In the genomic region with DNA sequence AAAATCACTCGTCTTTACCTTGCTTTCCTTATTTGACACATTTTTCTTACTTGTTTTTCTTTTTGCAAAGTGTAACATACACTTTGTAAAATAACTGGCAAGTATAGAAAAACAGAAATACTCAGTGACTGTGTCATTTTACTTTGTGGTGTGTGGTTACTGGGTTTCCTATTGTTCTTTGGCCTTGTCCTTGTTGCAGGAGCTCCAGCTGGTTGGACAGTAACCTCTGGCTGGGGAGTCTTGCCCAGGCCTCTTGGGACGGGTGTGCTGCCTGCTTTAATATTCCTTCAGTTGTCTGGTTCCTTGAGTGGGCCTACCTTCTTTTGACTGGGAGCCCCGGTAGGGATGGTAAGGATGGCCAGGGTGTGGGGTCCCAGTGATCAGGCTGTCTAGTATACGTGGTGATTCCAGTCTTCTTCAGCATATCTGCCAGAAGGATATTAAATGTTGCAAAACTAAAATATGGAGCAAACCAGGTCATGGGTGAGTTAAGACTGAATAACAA, we compare ENCODE assay signal across 19 cellular contexts.
"Had no signal": no experiment of that assay in that cellular context is flagged by ENCODE, and none has a peak within 500 bp of the region (broad histone marks: within the 10 kb centered on the region; RNA-seq: fewer than 3 reads in every experiment).

No MANE protein-coding gene starts in this region.

- H3K27ac Mint-ChIP-seq: activated naive CD8-positive, alpha-beta T cell; activated T-cell treated with anti-CD3 and anti-CD28 coated beads, Interleukin-2, amount 50 U/mL, for 72 hours; stimulated activated effector memory CD8-positive, alpha-beta T cell treated with anti-CD3 and anti-CD28 coated beads, Interleukin-12 subunit alpha, Interleukin-12 subunit beta, amount 100 ng/mL, for 72 hours had no signal

- ATAC-seq: activated T-cell treated with anti-CD3 and anti-CD28 coated beads, Interleukin-2, amount 50 U/mL, for 72 hours; gastroesophageal sphincter; left colon; lower lobe of right lung; stimulated activated effector memory CD8-positive, alpha-beta T cell treated with anti-CD3 and anti-CD28 coated beads, Interleukin-12 subunit alpha, Interleukin-12 subunit beta, amount 100 ng/mL, for 72 hours had no signal

- H3K9me3 Mint-ChIP-seq: activated T-cell treated with anti-CD3 and anti-CD28 coated beads, Interleukin-2, amount 50 U/mL, for 72 hours; neural crest cell; stimulated activated effector memory CD8-positive, alpha-beta T cell treated with anti-CD3 and anti-CD28 coated beads, Interleukin-12 subunit alpha, Interleukin-12 subunit beta, amount 100 ng/mL, for 72 hours had no signal

- H3K27ac ChIP-seq: breast epithelium, gastroesophageal sphincter, lower lobe of right lung, ovary, SJCRH30, tibial artery had no signal

- H3K27me3 ChIP-seq: breast epithelium, gastroesophageal sphincter, ovary, SJCRH30, tibial artery had no signal

- H3K27me3 Mint-ChIP-seq: activated naive CD8-positive, alpha-beta T cell had no signal

- DNase-seq: activated CD4-positive, alpha-beta T cell treated with anti-CD3 and anti-CD28 coated beads for 1 hour; activated CD4-positive, alpha-beta T cell treated with anti-CD3 and anti-CD28 coated beads, Interleukin-2, amount 50 U/mL, for 48 hours; activated CD8-positive, alpha-beta memory T cell treated with anti-CD3 and anti-CD28 coated beads, Interleukin-2, amount 50 U/mL, for 4 hours; activated gamma-delta T cell; activated T-cell treated with anti-CD3 and anti-CD28 coated beads, Interleukin-2, amount 50 U/mL, for 72 hours; anterior cingulate cortex; dermis blood vessel endothelial cell; erythroblast; left colon; lower lobe of right lung; ovary; SJCRH30; T-helper 9 cell; tibial artery had no signal

- H3K4me3 Mint-ChIP-seq: activated naive CD8-positive, alpha-beta T cell; activated T-cell treated with anti-CD3 and anti-CD28 coated beads, Interleukin-2, amount 50 U/mL, for 72 hours; neural crest cell; stimulated activated effector memory CD8-positive, alpha-beta T cell treated with anti-CD3 and anti-CD28 coated beads, Interleukin-12 subunit alpha, Interleukin-12 subunit beta, amount 100 ng/mL, for 72 hours had no signal

- H3K4me3 ChIP-seq: breast epithelium, gastroesophageal sphincter, lower lobe of right lung, ovary, SJCRH30, tibial artery had no signal
